Comparison of ENCODE assay signal across 14 cellular contexts in the genomic region with DNA sequence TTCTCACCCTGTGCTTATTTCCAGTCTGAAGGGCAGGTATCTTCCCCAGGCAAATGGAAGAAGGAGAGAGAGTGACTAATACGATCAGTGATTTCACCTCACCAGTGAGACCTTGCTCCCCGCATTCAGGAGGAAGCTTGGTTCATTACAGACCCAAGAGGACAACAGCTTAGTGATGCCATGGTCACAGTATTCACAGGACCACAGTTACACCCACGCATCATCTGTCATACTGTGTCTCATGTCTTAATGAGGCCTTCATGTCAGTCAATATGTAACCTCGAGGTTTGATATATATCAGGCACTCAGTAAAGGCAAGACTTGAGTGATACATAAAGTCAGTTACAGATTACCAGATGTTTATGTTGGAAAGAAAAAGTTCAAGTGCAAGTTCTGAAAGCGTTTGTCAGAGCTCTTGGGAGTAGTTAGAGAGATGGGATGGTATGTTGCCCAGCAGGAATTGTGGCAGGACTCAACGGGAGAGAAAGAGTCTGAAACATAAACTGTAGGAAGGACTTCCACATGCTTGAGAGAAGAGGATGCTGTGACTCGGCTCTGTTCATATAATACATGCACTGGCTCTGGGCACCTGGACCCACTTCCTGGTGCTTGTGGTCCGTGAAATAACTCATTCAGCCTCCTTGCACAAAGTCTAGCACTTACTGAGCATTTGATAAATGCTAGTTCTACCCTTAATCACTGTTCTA. TPM values are rescaled to one million over a fixed set of nuclear protein-coding genes. Genes with fewer than 3 reads are reported as not detected.
A peak's percentile ranks its signal among the peaks of the same experiment; 100 is the strongest.
DNase-seq lines count a peak whose midpoint lies in the region; FAIRE-seq and TF ChIP-seq lines count a peak whose summit lies in the region.
"Had no signal": no experiment of that assay in that cellular context is flagged by ENCODE, and none has a peak within 500 bp of the region (broad histone marks: within the 10 kb centered on the region; RNA-seq: fewer than 3 reads in every experiment).

No MANE protein-coding gene starts in this region.

- H3K4me3 ChIP-seq in astrocyte (ENCODE audit: insufficient read depth, low read depth, low read length) = no peak overlapping the region

- no peak overlapping the region for H3K27ac ChIP-seq in astrocyte (ENCODE audit: low read depth, low read length)

- H2AFZ ChIP-seq in astrocyte (ENCODE audit: low read depth, low read length) = no peak overlapping the region

- no peaks in the 10 kb centered on the region for H3K27me3 ChIP-seq in astrocyte (ENCODE audit: insufficient read depth, low read length)

- TF ChIP-seq CTCF in astrocyte (IDR thresholded peaks at IDR 0.05; ENCODE audit: insufficient read depth, low read depth, low read length) (no peak), glutamatergic neuron (IDR thresholded peaks at IDR 0.05; ENCODE audit: partially characterized antibody, unreplicated experiment) (no peak)

- no peaks in the 10 kb centered on the region for H3K9me3 ChIP-seq in astrocyte (ENCODE audit: insufficient read depth, low read depth, low read length)

- H3K27me3 Mint-ChIP-seq in T-helper 1 cell treated with Interleukin-12 subunit alpha and Interleukin-12 subunit beta and Interleukin-4 antibody, amounts not matched to agents 30 μg/mL and 1 μg/mL, for 36 hours (ENCODE audit: low read depth) = no peaks in the 10 kb centered on the region
- H3K27me3 Mint-ChIP-seq in astrocyte (ENCODE audit: low read depth, unreplicated experiment) (no peaks in the 10 kb centered on the region), glutamatergic neuron (ENCODE audit: unreplicated experiment) (peaks cover 2% of the 10 kb centered on the region)

- peaks cover 37% of the 10 kb centered on the region for H3K4me1 Mint-ChIP-seq in T-helper 1 cell treated with Interleukin-12 subunit alpha and Interleukin-12 subunit beta and Interleukin-4 antibody, amounts not matched to agents 30 μg/mL and 1 μg/mL, for 36 hours (ENCODE audit: low read depth)
- H3K4me1 Mint-ChIP-seq in astrocyte (ENCODE audit: low read depth, unreplicated experiment) (peaks cover 13% of the 10 kb centered on the region), glutamatergic neuron (ENCODE audit: low read depth, unreplicated experiment) (no peaks in the 10 kb centered on the region)

- no peak overlapping the region for H3K4me2 ChIP-seq in astrocyte (ENCODE audit: low read length)

- peaks cover 24% of the 10 kb centered on the region for H3K36me3 ChIP-seq in astrocyte (ENCODE audit: insufficient read depth, low read length)

- peaks cover 8% of the 10 kb centered on the region for H3K4me1 ChIP-seq in astrocyte (ENCODE audit: insufficient read depth, low read length)

- FAIRE-seq in astrocyte (lab: Jason Lieb, UNC) = no peak

- peaks cover 69% of the 10 kb centered on the region for H3K36me3 Mint-ChIP-seq in T-helper 1 cell treated with Interleukin-12 subunit alpha and Interleukin-12 subunit beta and Interleukin-4 antibody, amounts not matched to agents 30 μg/mL and 1 μg/mL, for 36 hours (ENCODE audit: low read depth)
- H3K36me3 Mint-ChIP-seq in astrocyte (ENCODE audit: low read depth, unreplicated experiment) (peaks cover 58% of the 10 kb centered on the region), glutamatergic neuron (ENCODE audit: unreplicated experiment) (peaks cover 9% of the 10 kb centered on the region)

- no peak overlapping the region for H3K9ac ChIP-seq in astrocyte (ENCODE audit: low read length)

- no peaks in the 10 kb centered on the region for H4K20me1 ChIP-seq in astrocyte (ENCODE audit: insufficient read depth, low read length)

- H3K4me3 Mint-ChIP-seq in T-helper 1 cell treated with Interleukin-12 subunit alpha and Interleukin-12 subunit beta and Interleukin-4 antibody, amounts not matched to agents 30 μg/mL and 1 μg/mL, for 36 hours = peak overlapping the region; percentile 2
- no peak overlapping the region for H3K4me3 Mint-ChIP-seq in astrocyte (ENCODE audit: unreplicated experiment)
- no peak overlapping the region for H3K4me3 Mint-ChIP-seq in glutamatergic neuron (ENCODE audit: unreplicated experiment)

- DNase-seq in activated T-cell treated with anti-CD3 and anti-CD28 coated beads for 48 hours (ENCODE audit: low read depth) (peak; percentile 22), astrocyte (ENCODE audit: low read depth) (no peak), glutamatergic neuron (no peak), ureter (ENCODE audit: low spot score) (no peak), HuH-7 (ENCODE audit: low spot score) (no peak)
- no peak for DNase-seq in activated T-cell treated with anti-CD3 and anti-CD28 coated beads, Interleukin-2, amount 50 U/mL, for 1 hour
- DNase-seq in stimulated activated CD4-positive, alpha-beta T cell treated with anti-CD3 and anti-CD28 coated beads, Interleukin-2, amount 100 ng/mL, for 48 hours = peak; percentile 5 to 7
- DNase-seq: caudate nucleus, Karpas-422, NCI-H1092 treated with DMSO at 0.1 percent for 48 hours, NCI-H2171, NCI-H774, T1000 had no signal

- H3K27ac Mint-ChIP-seq in T-helper 1 cell treated with Interleukin-12 subunit alpha and Interleukin-12 subunit beta and Interleukin-4 antibody, amounts not matched to agents 30 μg/mL and 1 μg/mL, for 36 hours = peak overlapping the region; percentile 99
- peak overlapping the region; percentile 37 for H3K27ac Mint-ChIP-seq in astrocyte (ENCODE audit: unreplicated experiment)
- no peak overlapping the region for H3K27ac Mint-ChIP-seq in glutamatergic neuron (ENCODE audit: unreplicated experiment)

- H3K79me2 ChIP-seq in astrocyte (ENCODE audit: insufficient read depth, low read length) = no peaks in the 10 kb centered on the region

- no peaks in the 10 kb centered on the region for H3K9me3 Mint-ChIP-seq in T-helper 1 cell treated with Interleukin-12 subunit alpha and Interleukin-12 subunit beta and Interleukin-4 antibody, amounts not matched to agents 30 μg/mL and 1 μg/mL, for 36 hours
- H3K9me3 Mint-ChIP-seq in astrocyte (ENCODE audit: unreplicated experiment) (no peaks in the 10 kb centered on the region), glutamatergic neuron (ENCODE audit: unreplicated experiment) (peaks cover 1% of the 10 kb centered on the region)

RNA-seq across cellular contexts. Expression of a gene that starts 33.3 kb away (rescaled TPM):
- total RNA-seq in astrocyte = 32.5 and 34.9 TPM in 2 replicates
- 53.9 TPM for total RNA-seq in glutamatergic neuron (ENCODE audit: unreplicated experiment)
- total RNA-seq in ureter = 28.5 TPM

Comparison
In these comparisons a context has a peak if more than half of its experiments do, and no peak if none do; other contexts are left out.
1. DNase-seq: peak in activated T-cell treated with anti-CD3 and anti-CD28 coated beads for 48 hours (single experiment) and stimulated activated CD4-positive, alpha-beta T cell treated with anti-CD3 and anti-CD28 coated beads, Interleukin-2, amount 100 ng/mL, for 48 hours (2 of 2); none in activated T-cell treated with anti-CD3 and anti-CD28 coated beads, Interleukin-2, amount 50 U/mL, for 1 hour (single experiment), astrocyte (single experiment), glutamatergic neuron (single experiment), ureter (single experiment) and HuH-7 (single experiment).